9 cellular contexts compared by ENCODE assay signal in the genomic region with DNA sequence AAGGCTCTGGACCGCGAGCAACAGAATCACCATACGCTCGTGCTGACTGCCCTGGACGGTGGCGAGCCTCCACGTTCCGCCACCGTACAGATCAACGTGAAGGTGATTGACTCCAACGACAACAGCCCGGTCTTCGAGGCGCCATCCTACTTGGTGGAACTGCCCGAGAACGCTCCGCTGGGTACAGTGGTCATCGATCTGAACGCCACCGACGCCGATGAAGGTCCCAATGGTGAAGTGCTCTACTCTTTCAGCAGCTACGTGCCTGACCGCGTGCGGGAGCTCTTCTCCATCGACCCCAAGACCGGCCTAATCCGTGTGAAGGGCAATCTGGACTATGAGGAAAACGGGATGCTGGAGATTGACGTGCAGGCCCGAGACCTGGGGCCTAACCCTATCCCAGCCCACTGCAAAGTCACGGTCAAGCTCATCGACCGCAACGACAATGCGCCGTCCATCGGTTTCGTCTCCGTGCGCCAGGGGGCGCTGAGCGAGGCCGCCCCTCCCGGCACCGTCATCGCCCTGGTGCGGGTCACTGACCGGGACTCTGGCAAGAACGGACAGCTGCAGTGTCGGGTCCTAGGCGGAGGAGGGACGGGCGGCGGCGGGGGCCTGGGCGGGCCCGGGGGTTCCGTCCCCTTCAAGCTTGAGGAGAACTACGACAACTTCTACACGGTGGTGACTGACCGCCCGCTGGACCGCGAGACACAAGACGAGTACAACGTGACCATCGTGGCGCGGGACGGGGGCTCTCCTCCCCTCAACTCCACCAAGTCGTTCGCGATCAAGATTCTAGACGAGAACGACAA. TPM values are rescaled to one million over a fixed set of nuclear protein-coding genes. Genes with fewer than 3 reads are reported as not detected.
DNase-seq lines count a peak whose midpoint lies in the region; ATAC-seq and TF ChIP-seq lines count a peak whose summit lies in the region.
"Had no signal": no experiment of that assay in that cellular context is flagged by ENCODE, and none has a peak within 500 bp of the region (broad histone marks: within the 10 kb centered on the region; RNA-seq: fewer than 3 reads in every experiment).

No MANE protein-coding gene starts in this region.

- peak; percentile 2 for DNase-seq in stimulated activated CD4-positive, alpha-beta T cell treated with anti-CD3 and anti-CD28 coated beads, Interleukin-15, amount 100 ng/mL, for 24 hours
- no peak for DNase-seq in stimulated activated CD4-positive, alpha-beta T cell treated with anti-CD3 and anti-CD28 coated beads, Interleukin-4, amount 100 ng/mL, for 24 hours
- DNase-seq in globus pallidus (ENCODE audit: low spot score) (peak; percentile 88), nephron progenitor cell (peak; percentile 68), H4 (ENCODE audit: low spot score) (no peak), dedifferentiated amniotic fluid mesenchymal stem cell (ENCODE audit: extremely low spot score) (no peak)
- no peak for DNase-seq in NK-92 treated with Interleukin-12 subunit alpha and Interleukin-12 subunit beta, amount 100 ng/mL, for 24 hours (lab: John Stamatoyannopoulos, UW)
- DNase-seq: NCI-H774 had no signal

- peaks cover 28% of the 10 kb centered on the region for H3K36me3 Mint-ChIP-seq in nephron progenitor cell (ENCODE audit: low read depth)

- H3K9me3 Mint-ChIP-seq in nephron progenitor cell = peaks cover 29% of the 10 kb centered on the region

- H3K27ac Mint-ChIP-seq in nephron progenitor cell = no peak overlapping the region

- H3K27me3 Mint-ChIP-seq in nephron progenitor cell (ENCODE audit: low read depth, poor library complexity) = peaks cover 70% of the 10 kb centered on the region

- no peak for TF ChIP-seq POLR2A in GM18505 (IDR thresholded peaks at IDR 0.05; ENCODE audit: borderline replicate concordance, extremely low read depth, insufficient read depth, insufficient read length)

- peak overlapping the region; percentile 93 for H3K4me3 Mint-ChIP-seq in nephron progenitor cell

- H3K4me1 Mint-ChIP-seq in nephron progenitor cell = peaks cover 64% of the 10 kb centered on the region

- ATAC-seq in GM18505 (IDR thresholded peaks at IDR 0.05; ENCODE audit: unreplicated experiment) = no peak

- TF ChIP-seq CTCF in nephron progenitor cell (IDR thresholded peaks at IDR 0.05) = peak; percentile 50

RNA-seq across cellular contexts. Expression of a gene that starts 1.8 kb away (rescaled TPM):
- total RNA-seq in H4 (2014; rRNA removed; shearing (Covaris generic)) = 0.99 and 3.6 TPM in 2 replicates

Comparison
In these comparisons a context has a peak if more than half of its experiments do, and no peak if none do; other contexts are left out.
1. DNase-seq: peak in stimulated activated CD4-positive, alpha-beta T cell treated with anti-CD3 and anti-CD28 coated beads, Interleukin-15, amount 100 ng/mL, for 24 hours (single experiment), globus pallidus (single experiment) and nephron progenitor cell (single experiment); none in stimulated activated CD4-positive, alpha-beta T cell treated with anti-CD3 and anti-CD28 coated beads, Interleukin-4, amount 100 ng/mL, for 24 hours (single experiment), NK-92 treated with Interleukin-12 subunit alpha and Interleukin-12 subunit beta, amount 100 ng/mL, for 24 hours (single experiment), H4 (single experiment) and dedifferentiated amniotic fluid mesenchymal stem cell (single experiment).